Comparison of ENCODE assay signal across 39 cellular contexts in the genomic region with DNA sequence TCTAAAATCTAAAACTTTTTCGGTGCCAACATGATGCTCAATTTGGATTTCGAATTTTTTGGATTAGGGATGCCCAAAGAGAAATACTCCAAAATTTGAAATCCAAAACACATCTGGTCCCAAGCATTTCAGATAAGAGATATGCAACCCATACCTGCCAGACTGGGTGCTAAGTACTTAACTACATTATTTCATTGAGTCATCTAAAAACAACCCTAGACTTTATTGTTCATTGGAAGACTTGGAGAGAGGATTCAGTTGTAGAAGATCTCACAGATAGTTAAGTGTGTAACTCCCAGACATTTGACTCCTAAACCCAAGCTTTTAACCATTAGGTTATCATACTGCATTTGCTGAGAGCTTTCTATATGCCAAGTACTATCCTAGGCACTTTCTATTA.
"Had no signal": no experiment of that assay in that cellular context is flagged by ENCODE, and none has a peak within 500 bp of the region (broad histone marks: within the 10 kb centered on the region; RNA-seq: fewer than 3 reads in every experiment).

No MANE protein-coding gene starts in this region.

- H3K27ac ChIP-seq: adrenal gland, ascending aorta, body of pancreas, brain microvascular endothelial cell, breast epithelium, cardiac muscle cell had no signal

- H3K4me3 Mint-ChIP-seq: activated naive CD4-positive, alpha-beta T cell treated with anti-CD3 and anti-CD28 coated beads for 36 hours; activated naive CD4-positive, alpha-beta T cell treated with anti-CD3 and anti-CD28 coated beads, Interleukin-2, amount 10 ng/mL, durations not matched to agents 7 days and 5 days; activated naive CD4-positive, alpha-beta T cell treated with anti-CD3 and anti-CD28 coated beads, Interleukin-2, amount 50 U/mL, for 24 hours; activated naive CD8-positive, alpha-beta T cell; activated naive CD8-positive, alpha-beta T cell treated with anti-CD3 and anti-CD28 coated beads for 36 hours; activated naive CD8-positive, alpha-beta T cell treated with anti-CD3 and anti-CD28 coated beads, Interleukin-2, amount 10 ng/mL, durations not matched to agents 7 days and 5 days; activated naive CD8-positive, alpha-beta T cell treated with anti-CD3 and anti-CD28 coated beads, Interleukin-2, amount 50 U/mL, for 24 hours; activated T-cell treated with anti-CD3 and anti-CD28 coated beads, Interleukin-2, amount 50 U/mL, for 24 hours; activated T-cell treated with anti-CD3 and anti-CD28 coated beads, Interleukin-2, amount 50 U/mL, for 4 hours; activated T-cell treated with anti-CD3 and anti-CD28 coated beads, Interleukin-2, amount 50 U/mL, for 72 hours; activated T-helper 1 cell treated with anti-CD3 and anti-CD28 coated beads, Interleukin-12 subunit alpha, Interleukin-12 subunit beta, Interleukin-2, Interleukin-4 antibody, amounts not matched to agents 30 ng/mL and 10 ng/mL and 1 ng/mL, durations not matched to agents 14 hours and 24 hours and 36 hours; activated T-helper 17 cell treated with anti-CD3 and anti-CD28 coated beads, Interleukin-2, amount 50 U/mL, for 72 hours; brain; central memory CD8-positive, alpha-beta T cell had no signal

- DNase-seq: activated effector memory CD4-positive, alpha-beta T cell treated with anti-CD3 and anti-CD28 coated beads, Interleukin-2, amount 50 U/mL, for 16 hours; activated effector memory CD4-positive, alpha-beta T cell treated with Interleukin-2 at 50 U/mL for 16 hours; activated gamma-delta T cell; activated gamma-delta T cell treated with Interleukin-2 at 50 U/mL for 16 hours; activated naive CD4-positive, alpha-beta T cell; activated naive CD4-positive, alpha-beta T cell treated with anti-CD3 and anti-CD28 coated beads for 36 hours; activated naive CD4-positive, alpha-beta T cell treated with anti-CD3 and anti-CD28 coated beads, Interleukin-2, amount 10 ng/mL, durations not matched to agents 7 days and 5 days; activated naive CD4-positive, alpha-beta T cell treated with anti-CD3 and anti-CD28 coated beads, Interleukin-2, amount 50 U/mL, for 16 hours; activated naive CD4-positive, alpha-beta T cell treated with Interleukin-2 at 50 U/mL for 16 hours; activated naive CD8-positive, alpha-beta T cell treated with anti-CD3 and anti-CD28 coated beads for 36 hours; activated naive CD8-positive, alpha-beta T cell treated with anti-CD3 and anti-CD28 coated beads, Interleukin-2, amount 10 ng/mL, durations not matched to agents 7 days and 5 days; activated naive CD8-positive, alpha-beta T cell treated with anti-CD3 and anti-CD28 coated beads, Interleukin-2, amount 50 U/mL, for 24 hours; activated T-cell treated with anti-CD3 and anti-CD28 coated beads, Interleukin-2, amount 50 U/mL, for 1 hour; activated T-cell treated with anti-CD3 and anti-CD28 coated beads, Interleukin-2, amount 50 U/mL, for 24 hours; activated T-cell treated with anti-CD3 and anti-CD28 coated beads, Interleukin-2, amount 50 U/mL, for 4 hours; activated T-cell treated with anti-CD3 and anti-CD28 coated beads, Interleukin-2, amount 50 U/mL, for 48 hours; activated T-cell treated with anti-CD3 and anti-CD28 coated beads, Interleukin-2, amount 50 U/mL, for 72 hours; adrenal gland; amniotic stem cell; amygdala; anterior cingulate cortex; aorta; body of pancreas; brain microvascular endothelial cell; caudate nucleus; central memory CD4-positive, alpha-beta T cell; cerebellar nuclear complex had no signal

- H3K9me3 Mint-ChIP-seq: activated naive CD4-positive, alpha-beta T cell treated with anti-CD3 and anti-CD28 coated beads for 36 hours; activated naive CD4-positive, alpha-beta T cell treated with anti-CD3 and anti-CD28 coated beads, Interleukin-2, amount 10 ng/mL, durations not matched to agents 7 days and 5 days; activated naive CD4-positive, alpha-beta T cell treated with anti-CD3 and anti-CD28 coated beads, Interleukin-2, amount 50 U/mL, for 24 hours; activated naive CD4-positive, alpha-beta T cell treated with anti-CD3 and anti-CD28 coated beads, Interleukin-2, amount 50 U/mL, for 72 hours; activated naive CD8-positive, alpha-beta T cell treated with anti-CD3 and anti-CD28 coated beads for 36 hours; activated naive CD8-positive, alpha-beta T cell treated with anti-CD3 and anti-CD28 coated beads, Interleukin-2, amount 10 ng/mL, durations not matched to agents 7 days and 5 days; activated naive CD8-positive, alpha-beta T cell treated with anti-CD3 and anti-CD28 coated beads, Interleukin-2, amount 50 U/mL, for 24 hours; activated T-cell treated with anti-CD3 and anti-CD28 coated beads, Interleukin-2, amount 50 U/mL, for 24 hours; activated T-cell treated with anti-CD3 and anti-CD28 coated beads, Interleukin-2, amount 50 U/mL, for 4 hours; activated T-cell treated with anti-CD3 and anti-CD28 coated beads, Interleukin-2, amount 50 U/mL, for 72 hours; activated T-helper 1 cell treated with anti-CD3 and anti-CD28 coated beads, Interleukin-12 subunit alpha, Interleukin-12 subunit beta, Interleukin-2, Interleukin-4 antibody, amounts not matched to agents 30 ng/mL and 10 ng/mL and 1 ng/mL, durations not matched to agents 14 hours and 24 hours and 36 hours; activated T-helper 17 cell treated with anti-CD3 and anti-CD28 coated beads, Interleukin-2, amount 50 U/mL, for 72 hours; activated T-helper 2 cell treated with anti-CD3 and anti-CD28 coated beads, Interferon-gamma antibody, Interleukin-2, Interleukin-4, amounts not matched to agents 10 μg/mL and 5 μg/mL and 100 μg/mL, durations not matched to agents 14 hours and 24 hours and 36 hours; brain; central memory CD8-positive, alpha-beta T cell had no signal

- H3K27me3 Mint-ChIP-seq: activated naive CD4-positive, alpha-beta T cell treated with anti-CD3 and anti-CD28 coated beads, Interleukin-2, amount 10 ng/mL, durations not matched to agents 7 days and 5 days; activated naive CD8-positive, alpha-beta T cell treated with anti-CD3 and anti-CD28 coated beads, Interleukin-2, amount 10 ng/mL, durations not matched to agents 7 days and 5 days; brain had no signal

- H3K36me3 Mint-ChIP-seq: activated naive CD4-positive, alpha-beta T cell treated with anti-CD3 and anti-CD28 coated beads, Interleukin-2, amount 10 ng/mL, durations not matched to agents 7 days and 5 days; activated naive CD4-positive, alpha-beta T cell treated with anti-CD3 and anti-CD28 coated beads, Interleukin-2, amount 50 U/mL, for 24 hours had no signal

- H3K36me3 ChIP-seq: adrenal gland, ascending aorta, breast epithelium, cardiac muscle cell had no signal

- FAIRE-seq: bronchial epithelial cell had no signal

- ATAC-seq: activated naive CD4-positive, alpha-beta T cell treated with anti-CD3 and anti-CD28 coated beads, Interleukin-2, amount 50 U/mL, for 72 hours; activated naive CD8-positive, alpha-beta T cell treated with anti-CD3 and anti-CD28 coated beads, Interleukin-2, amount 50 U/mL, for 24 hours; activated T-cell treated with anti-CD3 and anti-CD28 coated beads, Interleukin-2, amount 50 U/mL, for 4 hours; activated T-cell treated with anti-CD3 and anti-CD28 coated beads, Interleukin-2, amount 50 U/mL, for 72 hours; activated T-helper 17 cell treated with anti-CD3 and anti-CD28 coated beads, Interleukin-2, amount 50 U/mL, for 72 hours; body of pancreas had no signal

- H3K4me1 ChIP-seq: adrenal gland, ascending aorta, breast epithelium had no signal

- H3K4me3 ChIP-seq: adrenal gland, ascending aorta, body of pancreas, breast epithelium, cardiac muscle cell had no signal

- H3K9me3 ChIP-seq: adrenal gland, ascending aorta, body of pancreas, breast epithelium had no signal

- H3K27ac Mint-ChIP-seq: activated naive CD4-positive, alpha-beta T cell treated with anti-CD3 and anti-CD28 coated beads for 36 hours; activated naive CD4-positive, alpha-beta T cell treated with anti-CD3 and anti-CD28 coated beads, Interleukin-2, amount 10 ng/mL, durations not matched to agents 7 days and 5 days; activated naive CD4-positive, alpha-beta T cell treated with anti-CD3 and anti-CD28 coated beads, Interleukin-2, amount 50 U/mL, for 24 hours; activated naive CD4-positive, alpha-beta T cell treated with anti-CD3 and anti-CD28 coated beads, Interleukin-2, amount 50 U/mL, for 72 hours; activated naive CD8-positive, alpha-beta T cell; activated naive CD8-positive, alpha-beta T cell treated with anti-CD3 and anti-CD28 coated beads for 36 hours; activated naive CD8-positive, alpha-beta T cell treated with anti-CD3 and anti-CD28 coated beads, Interleukin-2, amount 10 ng/mL, durations not matched to agents 7 days and 5 days; activated naive CD8-positive, alpha-beta T cell treated with anti-CD3 and anti-CD28 coated beads, Interleukin-2, amount 50 U/mL, for 24 hours; activated T-cell treated with anti-CD3 and anti-CD28 coated beads, Interleukin-2, amount 50 U/mL, for 24 hours; activated T-cell treated with anti-CD3 and anti-CD28 coated beads, Interleukin-2, amount 50 U/mL, for 72 hours; activated T-helper 1 cell treated with anti-CD3 and anti-CD28 coated beads, Interleukin-12 subunit alpha, Interleukin-12 subunit beta, Interleukin-2, Interleukin-4 antibody, amounts not matched to agents 30 ng/mL and 10 ng/mL and 1 ng/mL, durations not matched to agents 14 hours and 24 hours and 36 hours; activated T-helper 17 cell treated with anti-CD3 and anti-CD28 coated beads, Interleukin-2, amount 50 U/mL, for 72 hours; activated T-helper 2 cell treated with anti-CD3 and anti-CD28 coated beads, Interferon-gamma antibody, Interleukin-2, Interleukin-4, amounts not matched to agents 10 μg/mL and 5 μg/mL and 100 μg/mL, durations not matched to agents 14 hours and 24 hours and 36 hours; brain had no signal

- H3K4me1 Mint-ChIP-seq: activated naive CD4-positive, alpha-beta T cell treated with anti-CD3 and anti-CD28 coated beads, Interleukin-2, amount 50 U/mL, for 24 hours; activated T-helper 17 cell treated with anti-CD3 and anti-CD28 coated beads, Interleukin-2, amount 50 U/mL, for 72 hours; brain had no signal

- H3K27me3 ChIP-seq: adrenal gland, ascending aorta, body of pancreas, brain microvascular endothelial cell, breast epithelium, cardiac muscle cell had no signal
